In the genomic region with DNA sequence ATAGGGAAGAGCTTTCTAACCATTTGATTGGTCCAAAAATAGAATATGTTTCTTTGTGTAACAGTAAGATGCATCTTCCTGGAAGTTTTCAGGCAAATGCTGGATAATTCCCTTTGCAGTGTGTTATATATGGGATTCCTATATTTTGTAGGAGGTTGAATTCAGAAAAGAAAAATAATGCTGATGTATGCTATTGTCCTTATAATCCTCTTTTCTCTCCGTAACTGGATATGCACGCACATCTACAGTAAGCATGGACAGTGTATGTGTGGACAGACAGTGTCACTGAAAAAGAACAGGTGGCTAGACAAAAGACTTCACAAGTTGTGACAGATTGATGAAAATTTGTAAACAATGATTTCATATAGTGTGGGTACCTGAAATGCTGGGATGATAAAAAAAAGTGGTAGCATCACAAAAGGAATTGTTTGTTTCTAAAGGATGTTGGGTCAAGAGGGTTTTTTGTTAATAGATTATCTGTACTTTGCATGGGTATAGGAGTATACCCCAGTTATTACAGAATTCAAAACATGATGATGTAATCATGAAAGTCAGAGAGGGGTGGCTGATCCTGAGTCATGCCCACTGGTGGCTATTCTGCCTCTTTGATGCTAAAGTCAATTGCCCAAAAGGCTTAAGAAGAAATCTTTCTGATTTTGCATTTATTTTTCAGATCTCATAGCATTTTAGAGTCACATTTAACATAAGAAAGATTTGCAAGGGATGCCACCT, we compare ENCODE assay signal across 22 cellular contexts.
A peak's percentile ranks its signal among the peaks of the same experiment; 100 is the strongest.
DNase-seq lines count a peak whose midpoint lies in the region; ATAC-seq and TF ChIP-seq lines count a peak whose summit lies in the region.
"Had no signal": no experiment of that assay in that cellular context is flagged by ENCODE, and none has a peak within 500 bp of the region (broad histone marks: within the 10 kb centered on the region; RNA-seq: fewer than 3 reads in every experiment).

No MANE protein-coding gene starts in this region.

- no peak overlapping the region for H3K4me3 Mint-ChIP-seq in activated naive CD4-positive, alpha-beta T cell treated with anti-CD3 and anti-CD28 coated beads for 36 hours
- H3K4me3 Mint-ChIP-seq: activated CD4-positive, alpha-beta T cell treated with anti-CD3 and anti-CD28 coated beads for 36 hours; activated naive CD8-positive, alpha-beta T cell treated with anti-CD3 and anti-CD28 coated beads, Interleukin-2, amount 10 ng/mL, durations not matched to agents 7 days and 5 days; stimulated activated memory B cell treated with anti-CD40 and anti-IgM and Interleukin-4, amounts not matched to agents 10 μg/mL and 1 μg/mL and 100 μg/mL, for 72 hours had no signal

- no peak for TF ChIP-seq POLR2A in upper lobe of left lung (IDR thresholded peaks at IDR 0.05)

- H3K4me3 ChIP-seq in skeletal muscle satellite cell (ENCODE audit: low read length) (no peak overlapping the region), upper lobe of left lung (no peak overlapping the region)

- H3K4me2 ChIP-seq in skeletal muscle satellite cell (ENCODE audit: low read length), result peak overlapping the region; percentile 56

- no peak for TF ChIP-seq CTCF in upper lobe of left lung (IDR thresholded peaks at IDR 0.05)

- H3K36me3 ChIP-seq in skeletal muscle satellite cell (ENCODE audit: insufficient read depth, low read length) (no peaks in the 10 kb centered on the region), upper lobe of left lung (no peaks in the 10 kb centered on the region)

- DNase-seq in NCI-H2107 treated with DMSO at 0.1 percent for 48 hours (lab: John Stamatoyannopoulos, UW; ENCODE audit: unreplicated experiment) (peak; percentile 17), NCI-H2107 (lab: John Stamatoyannopoulos, UW) (no peak), NCI-H524 (lab: John Stamatoyannopoulos, UW) (peak; percentile 16 to 74), SHP77 treated with DMSO at 0.1 percent for 48 hours (lab: John Stamatoyannopoulos, UW) (peak; percentile 97), NAMALWA (ENCODE audit: low spot score) (no peak), upper lobe of left lung (no peak)
- no peak for DNase-seq in activated naive CD4-positive, alpha-beta T cell treated with anti-CD3 and anti-CD28 coated beads for 36 hours
- DNase-seq: activated CD4-positive, alpha-beta T cell treated with anti-CD3 and anti-CD28 coated beads for 36 hours; activated effector memory CD4-positive, alpha-beta T cell treated with anti-CD3 and anti-CD28 coated beads, Interleukin-2, amount 50 U/mL, for 16 hours; activated naive CD8-positive, alpha-beta T cell treated with anti-CD3 and anti-CD28 coated beads, Interleukin-2, amount 10 ng/mL, durations not matched to agents 7 days and 5 days; activated T-cell treated with anti-CD3 and anti-CD28 coated beads, Interleukin-2, amount 50 U/mL, for 1 hour; glutamatergic neuron; GOT3; kidney; NCI-H1092 treated with DMSO at 0.1 percent for 48 hours; NCI-H2081 treated with DMSO at 0.1 percent for 48 hours; NCI-H510A treated with DMSO at 0.1 percent for 48 hours; stimulated activated CD4-positive, alpha-beta T cell treated with anti-CD3 and anti-CD28 coated beads, Interleukin-4, amount 100 ng/mL, for 4 hours; substantia nigra had no signal

- no peak for TF ChIP-seq EP300 in upper lobe of left lung (IDR thresholded peaks at IDR 0.05)

- H3K9ac ChIP-seq in skeletal muscle satellite cell (ENCODE audit: low read depth, low read length), result no peak overlapping the region

- ATAC-seq in upper lobe of left lung (ENCODE audit: low FRiP score in 2 of 2), result no peak
- ATAC-seq: activated CD4-positive, alpha-beta T cell treated with anti-CD3 and anti-CD28 coated beads for 36 hours; stimulated activated memory B cell treated with anti-CD40 and anti-IgM and Interleukin-4, amounts not matched to agents 10 μg/mL and 1 μg/mL and 100 μg/mL, for 72 hours had no signal

- H3K27ac Mint-ChIP-seq in activated naive CD4-positive, alpha-beta T cell treated with anti-CD3 and anti-CD28 coated beads for 36 hours, result no peak overlapping the region
- H3K27ac Mint-ChIP-seq: activated CD4-positive, alpha-beta T cell treated with anti-CD3 and anti-CD28 coated beads for 36 hours; activated naive CD8-positive, alpha-beta T cell treated with anti-CD3 and anti-CD28 coated beads, Interleukin-2, amount 10 ng/mL, durations not matched to agents 7 days and 5 days; stimulated activated memory B cell treated with anti-CD40 and anti-IgM and Interleukin-4, amounts not matched to agents 10 μg/mL and 1 μg/mL and 100 μg/mL, for 72 hours had no signal

- WGBS in upper lobe of left lung, 2 donors, result 89 to 98% methylated on average over 2 of the region's 2 CpGs

- H3K4me1 ChIP-seq in skeletal muscle satellite cell (ENCODE audit: control insufficient read depth, insufficient read depth, low read length), result peaks cover 8% of the 10 kb centered on the region
- no peaks in the 10 kb centered on the region for H3K4me1 ChIP-seq in upper lobe of left lung

- no peak overlapping the region for H3K27ac ChIP-seq in upper lobe of left lung
- H3K27ac ChIP-seq: 22Rv1 had no signal

- no peaks in the 10 kb centered on the region for H3K36me3 Mint-ChIP-seq in activated naive CD4-positive, alpha-beta T cell treated with anti-CD3 and anti-CD28 coated beads for 36 hours (ENCODE audit: low read depth)
- H3K36me3 Mint-ChIP-seq: activated naive CD8-positive, alpha-beta T cell treated with anti-CD3 and anti-CD28 coated beads, Interleukin-2, amount 10 ng/mL, durations not matched to agents 7 days and 5 days; stimulated activated memory B cell treated with anti-CD40 and anti-IgM and Interleukin-4, amounts not matched to agents 10 μg/mL and 1 μg/mL and 100 μg/mL, for 72 hours had no signal

- H3K9me3 ChIP-seq in skeletal muscle satellite cell (replicated peaks; ENCODE audit: low read length) (no peaks in the 10 kb centered on the region), upper lobe of left lung (no peaks in the 10 kb centered on the region)

- no peaks in the 10 kb centered on the region for H3K27me3 Mint-ChIP-seq in activated naive CD4-positive, alpha-beta T cell treated with anti-CD3 and anti-CD28 coated beads for 36 hours (ENCODE audit: low read depth)
- H3K27me3 Mint-ChIP-seq: activated naive CD8-positive, alpha-beta T cell treated with anti-CD3 and anti-CD28 coated beads, Interleukin-2, amount 10 ng/mL, durations not matched to agents 7 days and 5 days; stimulated activated memory B cell treated with anti-CD40 and anti-IgM and Interleukin-4, amounts not matched to agents 10 μg/mL and 1 μg/mL and 100 μg/mL, for 72 hours had no signal

- no peaks in the 10 kb centered on the region for H3K4me1 Mint-ChIP-seq in activated naive CD4-positive, alpha-beta T cell treated with anti-CD3 and anti-CD28 coated beads for 36 hours (ENCODE audit: low read depth)
- H3K4me1 Mint-ChIP-seq: activated CD4-positive, alpha-beta T cell treated with anti-CD3 and anti-CD28 coated beads for 36 hours; activated naive CD8-positive, alpha-beta T cell treated with anti-CD3 and anti-CD28 coated beads, Interleukin-2, amount 10 ng/mL, durations not matched to agents 7 days and 5 days; stimulated activated memory B cell treated with anti-CD40 and anti-IgM and Interleukin-4, amounts not matched to agents 10 μg/mL and 1 μg/mL and 100 μg/mL, for 72 hours had no signal

- no peaks in the 10 kb centered on the region for H3K9me3 Mint-ChIP-seq in activated naive CD4-positive, alpha-beta T cell treated with anti-CD3 and anti-CD28 coated beads for 36 hours
- H3K9me3 Mint-ChIP-seq: activated naive CD8-positive, alpha-beta T cell treated with anti-CD3 and anti-CD28 coated beads, Interleukin-2, amount 10 ng/mL, durations not matched to agents 7 days and 5 days had no signal

- intact Hi-C loops in activated naive CD4-positive, alpha-beta T cell treated with anti-CD3 and anti-CD28 coated beads for 36 hours (cut with micrococcal nuclease), result no loop called here

- H3K27me3 ChIP-seq in skeletal muscle satellite cell (ENCODE audit: control insufficient read depth, insufficient read depth, low read length) (no peaks in the 10 kb centered on the region), upper lobe of left lung (no peaks in the 10 kb centered on the region)

- CTCF ChIA-PET in activated naive CD4-positive, alpha-beta T cell treated with anti-CD3 and anti-CD28 coated beads for 36 hours (lab: Charles Lee), result no interaction called here

Comparison
In these comparisons a context has a peak if more than half of its experiments do, and no peak if none do; other contexts are left out.
1. DNase-seq: peak in NCI-H2107 treated with DMSO at 0.1 percent for 48 hours (single experiment), NCI-H524 (2 of 2) and SHP77 treated with DMSO at 0.1 percent for 48 hours (single experiment); none in NCI-H2107 (single experiment), activated naive CD4-positive, alpha-beta T cell treated with anti-CD3 and anti-CD28 coated beads for 36 hours (single experiment), NAMALWA (single experiment) and upper lobe of left lung (0 of 2).